ENCODE assay signal across 7 cellular contexts in genomic region chr4:125776146-125776545, GRCh38.
"Had no signal": no experiment of that assay in that cellular context is flagged by ENCODE, and none has a peak within 500 bp of the region (broad histone marks: within the 10 kb centered on the region; RNA-seq: fewer than 3 reads in every experiment).

No MANE protein-coding gene starts in this region.

- H3K9me3 ChIP-seq: HAP-1 had no signal

- H3K4me1 ChIP-seq: HAP-1 had no signal

- H3K4me3 ChIP-seq: GM23248, HAP-1 had no signal

- DNase-seq: GM23248, GOT3, H7, KG1 had no signal

- H3K9ac ChIP-seq: GM23248 had no signal

- FAIRE-seq: HepG2 had no signal

- H3K36me3 ChIP-seq: HAP-1 had no signal

- ATAC-seq: HCT116, HepG2 had no signal

- H2AFZ ChIP-seq: GM23248 had no signal

- H3K27ac ChIP-seq: GM23248 had no signal
